In genomic region chr5:50299896-50300295, GRCh38 we compare ENCODE assay signal across 30 cellular contexts.
"Had no signal": no experiment of that assay in that cellular context is flagged by ENCODE, and none has a peak within 500 bp of the region (broad histone marks: within the 10 kb centered on the region; RNA-seq: fewer than 3 reads in every experiment).

No MANE protein-coding gene starts in this region.

- H3K27me3 Mint-ChIP-seq: activated CD4-positive, alpha-beta T cell treated with anti-CD3 and anti-CD28 coated beads, Interleukin-2, amount 10 ng/mL, durations not matched to agents 7 days and 5 days; activated T-helper 17 cell treated with anti-CD3 and anti-CD28 coated beads, Interleukin-2, amount 50 U/mL, for 72 hours; T-helper 17 cell had no signal

- DNase-seq: activated CD4-positive, alpha-beta T cell treated with anti-CD3 and anti-CD28 coated beads for 1 hour; activated CD4-positive, alpha-beta T cell treated with anti-CD3 and anti-CD28 coated beads for 4 hours; activated CD4-positive, alpha-beta T cell treated with anti-CD3 and anti-CD28 coated beads, Interleukin-2, amount 10 ng/mL, durations not matched to agents 7 days and 5 days; activated CD4-positive, alpha-beta T cell treated with anti-CD3 and anti-CD28 coated beads, Interleukin-2, amount 50 U/mL, for 4 hours; activated CD4-positive, CD25-positive, alpha-beta regulatory T cell; activated CD8-positive, alpha-beta memory T cell treated with anti-CD3 and anti-CD28 coated beads for 24 hours; activated CD8-positive, alpha-beta T cell treated with anti-CD3 and anti-CD28 coated beads for 36 hours; activated effector memory CD4-positive, alpha-beta T cell treated with Interleukin-2 at 50 U/mL for 16 hours; activated gamma-delta T cell treated with Interleukin-2 at 50 U/mL for 16 hours; activated naive CD4-positive, alpha-beta T cell treated with anti-CD3 and anti-CD28 coated beads, Interleukin-2, amount 50 U/mL, for 16 hours; activated naive CD4-positive, alpha-beta T cell treated with Interleukin-2 at 50 U/mL for 16 hours; activated T-cell treated with anti-CD3 and anti-CD28 coated beads, Interleukin-2, amount 50 U/mL, for 4 hours; amniotic stem cell; anterior cingulate cortex; brain microvascular endothelial cell; caudate nucleus; cortex of kidney; dermis blood vessel endothelial cell; effector CD4-positive, alpha-beta T cell; effector memory CD8-positive, alpha-beta T cell; esophagus squamous epithelium; foreskin melanocyte; heart right ventricle; T-helper 1 cell; T-helper 17 cell; T1000 had no signal

- H3K4me1 Mint-ChIP-seq: activated CD4-positive, alpha-beta T cell treated with anti-CD3 and anti-CD28 coated beads, Interleukin-2, amount 10 ng/mL, durations not matched to agents 7 days and 5 days; activated T-helper 17 cell treated with anti-CD3 and anti-CD28 coated beads, Interleukin-2, amount 50 U/mL, for 72 hours; T-helper 17 cell had no signal

- H3K27ac ChIP-seq: brain microvascular endothelial cell, esophagus squamous epithelium, gastroesophageal sphincter, heart right ventricle had no signal

- H3K9me3 ChIP-seq: esophagus squamous epithelium, gastroesophageal sphincter had no signal

- H3K4me1 ChIP-seq: esophagus squamous epithelium, gastroesophageal sphincter, heart right ventricle had no signal

- H3K4me3 Mint-ChIP-seq: activated CD4-positive, alpha-beta T cell treated with anti-CD3 and anti-CD28 coated beads, Interleukin-2, amount 10 ng/mL, durations not matched to agents 7 days and 5 days; activated CD8-positive, alpha-beta T cell treated with anti-CD3 and anti-CD28 coated beads for 36 hours; activated naive CD8-positive, alpha-beta T cell; activated T-cell treated with anti-CD3 and anti-CD28 coated beads, Interleukin-2, amount 50 U/mL, for 4 hours; activated T-helper 17 cell treated with anti-CD3 and anti-CD28 coated beads, Interleukin-2, amount 50 U/mL, for 72 hours; effector memory CD8-positive, alpha-beta T cell; T-helper 17 cell; T-helper 2 cell treated with Interferon-gamma antibody and Interleukin-4, amounts not matched to agents 5 μg/mL and 100 μg/mL, for 36 hours had no signal

- H3K36me3 ChIP-seq: brain microvascular endothelial cell, esophagus squamous epithelium, gastroesophageal sphincter, heart right ventricle had no signal

- H3K27ac Mint-ChIP-seq: activated CD4-positive, alpha-beta T cell treated with anti-CD3 and anti-CD28 coated beads, Interleukin-2, amount 10 ng/mL, durations not matched to agents 7 days and 5 days; activated CD8-positive, alpha-beta T cell treated with anti-CD3 and anti-CD28 coated beads for 36 hours; activated naive CD8-positive, alpha-beta T cell; activated T-helper 17 cell treated with anti-CD3 and anti-CD28 coated beads, Interleukin-2, amount 50 U/mL, for 72 hours; effector memory CD8-positive, alpha-beta T cell; T-helper 17 cell; T-helper 2 cell treated with Interferon-gamma antibody and Interleukin-4, amounts not matched to agents 5 μg/mL and 100 μg/mL, for 36 hours had no signal

- H3K27me3 ChIP-seq: brain microvascular endothelial cell, esophagus squamous epithelium, gastroesophageal sphincter, heart right ventricle had no signal

- ATAC-seq: activated CD8-positive, alpha-beta T cell treated with anti-CD3 and anti-CD28 coated beads for 36 hours; activated T-cell treated with anti-CD3 and anti-CD28 coated beads, Interleukin-2, amount 50 U/mL, for 4 hours; activated T-helper 17 cell treated with anti-CD3 and anti-CD28 coated beads, Interleukin-2, amount 50 U/mL, for 72 hours; effector memory CD8-positive, alpha-beta T cell; gastroesophageal sphincter; heart right ventricle; T-helper 17 cell had no signal

- H3K4me3 ChIP-seq: esophagus squamous epithelium, gastroesophageal sphincter, heart right ventricle had no signal
